Comparison of ENCODE assay signal across 23 cellular contexts in genomic region chr5:21663082-21663481, GRCh38.
DNase-seq lines count a peak whose midpoint lies in the region; ATAC-seq and TF ChIP-seq lines count a peak whose summit lies in the region.
"Had no signal": no experiment of that assay in that cellular context is flagged by ENCODE, and none has a peak within 500 bp of the region (broad histone marks: within the 10 kb centered on the region; RNA-seq: fewer than 3 reads in every experiment).

No MANE protein-coding gene starts in this region.

- H3K27me3 ChIP-seq in foreskin keratinocyte, result no peaks in the 10 kb centered on the region
- H3K27me3 ChIP-seq in naive thymus-derived CD4-positive, alpha-beta T cell (ENCODE audit: control insufficient read depth in 2 of 2, insufficient read depth in 2 of 2, low read length in 2 of 2), result no peaks in the 10 kb centered on the region
- H3K27me3 ChIP-seq: dorsolateral prefrontal cortex, gastrocnemius medialis, stomach, upper lobe of right lung had no signal

- no peak overlapping the region for H3K27ac Mint-ChIP-seq in naive thymus-derived CD4-positive, alpha-beta T cell
- H3K27ac Mint-ChIP-seq: CD14-positive monocyte, nephron progenitor cell, progenitor cell of endocrine pancreas had no signal

- no peak overlapping the region for H3K4me3 ChIP-seq in GM12875 (ENCODE audit: low read depth, low read length)
- H3K4me3 ChIP-seq in naive thymus-derived CD4-positive, alpha-beta T cell (ENCODE audit: low read length), result no peak overlapping the region
- H3K4me3 ChIP-seq: dorsolateral prefrontal cortex, gastrocnemius medialis, stomach, upper lobe of right lung had no signal

- H3K9me3 Mint-ChIP-seq in naive thymus-derived CD4-positive, alpha-beta T cell, result peaks cover 1 to 32% (median 10%) of the 10 kb centered on the region in 11 donors

- CTCF ChIA-PET in naive thymus-derived CD4-positive, alpha-beta T cell (lab: Charles Lee), result no interaction called here

- H3K9me3 ChIP-seq in naive thymus-derived CD4-positive, alpha-beta T cell (ENCODE audit: control insufficient read depth in 2 of 3, low read length in 3 of 3), result peaks cover 0 to 6% (median 0%) of the 10 kb centered on the region in 3 experiments
- H3K9me3 ChIP-seq: gastrocnemius medialis had no signal

- intact Hi-C loops in naive thymus-derived CD4-positive, alpha-beta T cell (cut with micrococcal nuclease), result no loop called here

- H3K4me1 ChIP-seq in foreskin keratinocyte, result peaks cover 6% of the 10 kb centered on the region
- H3K4me1 ChIP-seq in naive thymus-derived CD4-positive, alpha-beta T cell (ENCODE audit: control insufficient read depth in 2 of 2, insufficient read depth in 2 of 2, low read length in 2 of 2), result no peaks in the 10 kb centered on the region
- H3K4me1 ChIP-seq: gastrocnemius medialis, stomach, upper lobe of right lung had no signal

- 0 out of 2 replicates have a peak, but pooled peaks have one; percentile 8 for TF ChIP-seq CTCF in GM12875 (IDR thresholded peaks at IDR 0.05; ENCODE audit: borderline replicate concordance, insufficient read depth, low read depth, low read length)
- TF ChIP-seq CTCF in foreskin keratinocyte (conservative IDR thresholded peaks at IDR 0.05), result peak; percentile 27

- no peaks in the 10 kb centered on the region for H3K36me3 Mint-ChIP-seq in naive thymus-derived CD4-positive, alpha-beta T cell
- H3K36me3 Mint-ChIP-seq: CD14-positive monocyte had no signal

- H3K36me3 ChIP-seq in naive thymus-derived CD4-positive, alpha-beta T cell (ENCODE audit: control insufficient read depth in 2 of 3, insufficient read depth in 3 of 3, low read length in 3 of 3), result no peaks in the 10 kb centered on the region
- H3K36me3 ChIP-seq: gastrocnemius medialis, stomach, upper lobe of right lung had no signal

- H3K4me1 Mint-ChIP-seq in naive thymus-derived CD4-positive, alpha-beta T cell, result no peaks in the 10 kb centered on the region
- H3K4me1 Mint-ChIP-seq: CD14-positive monocyte, nephron progenitor cell had no signal

- DNase-seq in NCI-H748 (lab: John Stamatoyannopoulos, UW; ENCODE audit: unreplicated experiment) (peak; percentile 27), NCI-H748 treated with DMSO at 0.1 percent for 48 hours (lab: John Stamatoyannopoulos, UW) (no peak), OCI-M1 (lab: John Stamatoyannopoulos, UW) (peak; percentile 44), foreskin keratinocyte (no peak)
- DNase-seq in naive thymus-derived CD4-positive, alpha-beta T cell, result no peak
- DNase-seq: activated CD4-positive, alpha-beta T cell treated with anti-CD3 and anti-CD28 coated beads, Interleukin-2, amount 50 U/mL, for 1 hour; amygdala; caudate nucleus; dorsolateral prefrontal cortex; gastrocnemius medialis; H7; left colon; NCI-H146; NCI-H2227 treated with DMSO at 0.1 percent for 48 hours; nephron progenitor cell; stomach; SW 1271; upper lobe of right lung had no signal

- H3K27ac ChIP-seq in foreskin keratinocyte, result no peak overlapping the region
- no peak overlapping the region for H3K27ac ChIP-seq in naive thymus-derived CD4-positive, alpha-beta T cell (ENCODE audit: low read depth, low read length)
- H3K27ac ChIP-seq: dorsolateral prefrontal cortex, gastrocnemius medialis, stomach, upper lobe of right lung had no signal

- no peaks in the 10 kb centered on the region for H3K27me3 Mint-ChIP-seq in naive thymus-derived CD4-positive, alpha-beta T cell
- H3K27me3 Mint-ChIP-seq: progenitor cell of endocrine pancreas had no signal

- ATAC-seq in foreskin keratinocyte (peak; percentile 23), HG03097 (IDR thresholded peaks at IDR 0.05; ENCODE audit: low FRiP score, unreplicated experiment) (no peak), GM18870 (IDR thresholded peaks at IDR 0.05; ENCODE audit: unreplicated experiment) (no peak)
- ATAC-seq in naive thymus-derived CD4-positive, alpha-beta T cell, result no peak
- ATAC-seq: gastrocnemius medialis, left colon, upper lobe of right lung had no signal

- POLR2A ChIA-PET in naive thymus-derived CD4-positive, alpha-beta T cell (lab: Charles Lee), result no interaction called here

- no peak overlapping the region for H3K4me3 Mint-ChIP-seq in naive thymus-derived CD4-positive, alpha-beta T cell
- H3K4me3 Mint-ChIP-seq: CD14-positive monocyte, nephron progenitor cell had no signal

Comparison
In these comparisons a context has a peak if more than half of its experiments do, and no peak if none do; other contexts are left out.
1. DNase-seq: peak in NCI-H748 (single experiment) and OCI-M1 (single experiment); none in NCI-H748 treated with DMSO at 0.1 percent for 48 hours (single experiment), foreskin keratinocyte (0 of 2) and naive thymus-derived CD4-positive, alpha-beta T cell (0 of 9).